12 cellular contexts compared by ENCODE assay signal in genomic region chrX:154827194-154827593, GRCh38. TPM values are rescaled to one million over a fixed set of nuclear protein-coding genes. Genes with fewer than 3 reads are reported as not detected.
DNase-seq lines count a peak whose midpoint lies in the region; ATAC-seq and TF ChIP-seq lines count a peak whose summit lies in the region.
"Had no signal": no experiment of that assay in that cellular context is flagged by ENCODE, and none has a peak within 500 bp of the region (broad histone marks: within the 10 kb centered on the region; RNA-seq: fewer than 3 reads in every experiment).

No MANE protein-coding gene starts in this region.

- no peaks in the 10 kb centered on the region for H3K27me3 Mint-ChIP-seq in CD8-positive, alpha-beta T cell (ENCODE audit: low read depth)
- peaks cover 3% of the 10 kb centered on the region for H3K27me3 Mint-ChIP-seq in activated T-helper 2 cell treated with anti-CD3 and anti-CD28 coated beads, Interferon-gamma antibody, Interleukin-2, Interleukin-4, amounts not matched to agents 10 μg/mL and 5 μg/mL and 100 μg/mL, durations not matched to agents 14 hours and 24 hours and 36 hours (ENCODE audit: low read depth)
- H3K27me3 Mint-ChIP-seq in HFFc6 (ENCODE audit: insufficient read depth), result peaks cover 13% of the 10 kb centered on the region

- H3K27me3 ChIP-seq in CD8-positive, alpha-beta T cell (ENCODE audit: insufficient read depth, low read length), result no peaks in the 10 kb centered on the region
- H3K27me3 ChIP-seq: adrenal gland had no signal

- H3K27ac Mint-ChIP-seq in CD8-positive, alpha-beta T cell, result peak overlapping the region; percentile 22
- H3K27ac Mint-ChIP-seq in activated T-helper 2 cell treated with anti-CD3 and anti-CD28 coated beads, Interferon-gamma antibody, Interleukin-2, Interleukin-4, amounts not matched to agents 10 μg/mL and 5 μg/mL and 100 μg/mL, durations not matched to agents 14 hours and 24 hours and 36 hours, result peak overlapping the region; percentile 76
- H3K27ac Mint-ChIP-seq in HFFc6, result no peak overlapping the region

- no peak overlapping the region for H3K4me3 ChIP-seq in CD8-positive, alpha-beta T cell (ENCODE audit: low read depth, low read length)
- H3K4me3 ChIP-seq: adrenal gland had no signal

- H3K9me3 ChIP-seq in CD8-positive, alpha-beta T cell (ENCODE audit: low read length), result no peaks in the 10 kb centered on the region
- H3K9me3 ChIP-seq: adrenal gland had no signal

- H3K36me3 Mint-ChIP-seq in CD8-positive, alpha-beta T cell, result no peaks in the 10 kb centered on the region
- no peaks in the 10 kb centered on the region for H3K36me3 Mint-ChIP-seq in activated T-helper 2 cell treated with anti-CD3 and anti-CD28 coated beads, Interferon-gamma antibody, Interleukin-2, Interleukin-4, amounts not matched to agents 10 μg/mL and 5 μg/mL and 100 μg/mL, durations not matched to agents 14 hours and 24 hours and 36 hours (ENCODE audit: low read depth)
- no peaks in the 10 kb centered on the region for H3K36me3 Mint-ChIP-seq in HFFc6 (ENCODE audit: low read depth)

- no peak for TF ChIP-seq CTCF in CD8-positive, alpha-beta T cell (IDR thresholded peaks at IDR 0.05)
- TF ChIP-seq CTCF in HFFc6 (IDR thresholded peaks at IDR 0.05), result no peak

- POLR2A ChIA-PET in CD8-positive, alpha-beta T cell (lab: Charles Lee), result no interaction called here

- DNase-seq in CD8-positive, alpha-beta T cell, result no peak
- no peak for DNase-seq in activated T-helper 2 cell treated with anti-CD3 and anti-CD28 coated beads, Interferon-gamma antibody, Interleukin-2, Interleukin-4, amounts not matched to agents 10 μg/mL and 5 μg/mL and 100 μg/mL, durations not matched to agents 14 hours and 24 hours and 36 hours (ENCODE audit: low spot score)
- no peak for DNase-seq in posterior vena cava (ENCODE audit: low spot score)
- no peak for DNase-seq in cerebellum (ENCODE audit: low spot score)
- no peak for DNase-seq in NCI-H146 (lab: John Stamatoyannopoulos, UW)
- no peak for DNase-seq in HFFc6
- DNase-seq: adrenal gland, DMS153, erythroblast had no signal

- H3K4me3 Mint-ChIP-seq in CD8-positive, alpha-beta T cell, result no peak overlapping the region
- H3K4me3 Mint-ChIP-seq in activated T-helper 2 cell treated with anti-CD3 and anti-CD28 coated beads, Interferon-gamma antibody, Interleukin-2, Interleukin-4, amounts not matched to agents 10 μg/mL and 5 μg/mL and 100 μg/mL, durations not matched to agents 14 hours and 24 hours and 36 hours (ENCODE audit: low read depth), result no peak overlapping the region
- H3K4me3 Mint-ChIP-seq in HFFc6, result no peak overlapping the region

- CTCF ChIA-PET in CD8-positive, alpha-beta T cell (lab: Charles Lee), result no interaction called here

- H3K9me3 Mint-ChIP-seq in CD8-positive, alpha-beta T cell, result no peaks in the 10 kb centered on the region
- H3K9me3 Mint-ChIP-seq in activated T-helper 2 cell treated with anti-CD3 and anti-CD28 coated beads, Interferon-gamma antibody, Interleukin-2, Interleukin-4, amounts not matched to agents 10 μg/mL and 5 μg/mL and 100 μg/mL, durations not matched to agents 14 hours and 24 hours and 36 hours, result no peaks in the 10 kb centered on the region
- H3K9me3 Mint-ChIP-seq in HFFc6, result no peaks in the 10 kb centered on the region

- H3K4me1 ChIP-seq in CD8-positive, alpha-beta T cell (ENCODE audit: insufficient read depth, low read length), result no peaks in the 10 kb centered on the region
- H3K4me1 ChIP-seq: adrenal gland had no signal

- intact Hi-C loops in CD8-positive, alpha-beta T cell (cut with DNase I, micrococcal nuclease), result no loop called here
- intact Hi-C loops in activated T-helper 2 cell treated with anti-CD3 and anti-CD28 coated beads, Interferon-gamma antibody, Interleukin-2, Interleukin-4, amounts not matched to agents 10 μg/mL and 5 μg/mL and 100 μg/mL, durations not matched to agents 14 hours and 24 hours and 36 hours (cut with micrococcal nuclease), result no loop called here
- intact Hi-C loops in posterior vena cava (cut with DNase I), result no loop called here

- no peak overlapping the region for H3K27ac ChIP-seq in CD8-positive, alpha-beta T cell (ENCODE audit: low read depth, low read length)

- H3K36me3 ChIP-seq in CD8-positive, alpha-beta T cell (ENCODE audit: insufficient read depth, low read length), result no peaks in the 10 kb centered on the region
- H3K36me3 ChIP-seq: adrenal gland had no signal

- H3K4me1 Mint-ChIP-seq in CD8-positive, alpha-beta T cell (ENCODE audit: low read depth), result peaks cover 3% of the 10 kb centered on the region
- H3K4me1 Mint-ChIP-seq in activated T-helper 2 cell treated with anti-CD3 and anti-CD28 coated beads, Interferon-gamma antibody, Interleukin-2, Interleukin-4, amounts not matched to agents 10 μg/mL and 5 μg/mL and 100 μg/mL, durations not matched to agents 14 hours and 24 hours and 36 hours (ENCODE audit: low read depth), result peaks cover 27% of the 10 kb centered on the region
- no peaks in the 10 kb centered on the region for H3K4me1 Mint-ChIP-seq in HFFc6 (ENCODE audit: low read depth)

- ATAC-seq in CD8-positive, alpha-beta T cell, result no peak
- ATAC-seq in GM19372 (IDR thresholded peaks at IDR 0.05; ENCODE audit: low read depth, unreplicated experiment), result peak; percentile 33
- peak; percentile 21 for ATAC-seq in HG03064 (IDR thresholded peaks at IDR 0.05; ENCODE audit: low read depth, unreplicated experiment)

RNA-seq across cellular contexts. Expression of gene SMIM9, which starts 7.3 kb away (rescaled TPM):
- total RNA-seq in CD8-positive, alpha-beta T cell, result not detected
- not detected in 2 replicates for total RNA-seq in activated T-helper 2 cell treated with anti-CD3 and anti-CD28 coated beads, Interferon-gamma antibody, Interleukin-2, Interleukin-4, amounts not matched to agents 10 μg/mL and 5 μg/mL and 100 μg/mL, durations not matched to agents 14 hours and 24 hours and 36 hours
- not detected for total RNA-seq in posterior vena cava
- total RNA-seq in cerebellum, result not detected
- total RNA-seq in HFFc6 (2021; fragmentation: NEBNext Ultra II Directional; extraction: Animal tissue kit (Norgen Biotek cat#: 25700)), result not detected
- total RNA-seq: adrenal gland, renal cortical epithelial cell had no signal

RNA-seq across cellular contexts. Expression of gene MPP1, which starts 21.9 kb away (rescaled TPM):
- 1 to 10 TPM; 6.5 to 6.9 TPM for total RNA-seq in CD8-positive, alpha-beta T cell
- 27.7 and 31.5 TPM in 2 replicates for total RNA-seq in activated T-helper 2 cell treated with anti-CD3 and anti-CD28 coated beads, Interferon-gamma antibody, Interleukin-2, Interleukin-4, amounts not matched to agents 10 μg/mL and 5 μg/mL and 100 μg/mL, durations not matched to agents 14 hours and 24 hours and 36 hours
- total RNA-seq in posterior vena cava (10 to 100 TPM; 36.8 to 49.5 TPM), cerebellum (17.8 TPM)
- 10 to 100 TPM; 17.0 to 22.7 (median 20.5) TPM for total RNA-seq in HFFc6 (2021; fragmentation: NEBNext Ultra II Directional; extraction: Animal tissue kit (Norgen Biotek cat#: 25700))

RNA-seq across cellular contexts. Expression of gene F8A1, which starts 59.0 kb away (rescaled TPM):
- 10 to 100 TPM; 23.2 to 25.5 TPM for total RNA-seq in CD8-positive, alpha-beta T cell
- 25.6 and 27.0 TPM in 2 replicates for total RNA-seq in activated T-helper 2 cell treated with anti-CD3 and anti-CD28 coated beads, Interferon-gamma antibody, Interleukin-2, Interleukin-4, amounts not matched to agents 10 μg/mL and 5 μg/mL and 100 μg/mL, durations not matched to agents 14 hours and 24 hours and 36 hours
- total RNA-seq in posterior vena cava (10 to 100 TPM; 14.5 to 21.7 TPM), cerebellum (4.0 TPM)
- total RNA-seq in HFFc6 (2021; fragmentation: NEBNext Ultra II Directional; extraction: Animal tissue kit (Norgen Biotek cat#: 25700)), result 1 to 10 TPM; 4.8 to 8.4 (median 6.6) TPM
